19 cellular contexts compared by ENCODE assay signal in the genomic region with DNA sequence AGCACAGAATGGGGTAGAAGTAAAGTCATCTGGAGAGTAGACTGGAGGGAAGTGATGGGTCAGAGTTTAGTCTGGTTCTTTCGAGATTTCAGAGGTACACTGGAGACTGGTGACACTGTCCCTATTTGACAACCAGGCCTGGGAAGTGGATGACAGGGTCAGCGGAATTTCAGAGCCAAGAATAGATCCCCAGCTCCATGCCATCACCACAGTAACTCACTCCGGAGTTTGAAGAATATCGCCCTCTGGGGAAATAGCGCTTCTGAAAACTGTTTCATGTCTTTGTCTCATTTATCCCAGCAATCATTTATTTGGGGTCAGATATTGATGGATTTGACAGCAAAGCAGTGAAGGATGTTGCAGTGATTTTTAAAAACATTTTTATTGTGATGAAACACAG.
"Had no signal": no experiment of that assay in that cellular context is flagged by ENCODE, and none has a peak within 500 bp of the region (broad histone marks: within the 10 kb centered on the region; RNA-seq: fewer than 3 reads in every experiment).

No MANE protein-coding gene starts in this region.

- ATAC-seq: activated CD4-positive, alpha-beta T cell treated with anti-CD3 and anti-CD28 coated beads for 36 hours; body of pancreas; left lung; sciatic nerve had no signal

- DNase-seq: activated CD4-positive, alpha-beta memory T cell treated with anti-CD3 and anti-CD28 coated beads, Interleukin-2, amount 10 ng/mL, durations not matched to agents 7 days and 5 days; activated CD4-positive, alpha-beta T cell treated with anti-CD3 and anti-CD28 coated beads for 36 hours; activated effector memory CD4-positive, alpha-beta T cell treated with anti-CD3 and anti-CD28 coated beads, Interleukin-2, amount 50 U/mL, for 16 hours; activated T-cell treated with anti-CD3 and anti-CD28 coated beads, Interleukin-2, amount 50 U/mL, for 24 hours; amniotic stem cell; body of pancreas; left lung; mesenchymal stem cell; nephron progenitor cell; occipital lobe; stimulated activated CD4-positive, alpha-beta T cell treated with anti-CD3 and anti-CD28 coated beads, Interleukin-1b, Interleukin-23, amount 100 ng/mL, for 48 hours; T-helper 2 cell; tibial artery had no signal

- H3K27ac Mint-ChIP-seq: activated CD4-positive, alpha-beta memory T cell treated with anti-CD3 and anti-CD28 coated beads, Interleukin-2, amount 10 ng/mL, durations not matched to agents 7 days and 5 days; activated CD4-positive, alpha-beta T cell treated with anti-CD3 and anti-CD28 coated beads for 36 hours; activated naive CD8-positive, alpha-beta T cell; activated T-cell treated with anti-CD3 and anti-CD28 coated beads, Interleukin-2, amount 50 U/mL, for 24 hours; dendritic cell treated with granulocyte-macrophage colony-stimulating factor and Interleukin-4, amounts not matched to agents 40 ng/mL and 50 ng/mL, for 4 days; nephron progenitor cell; progenitor cell of endocrine pancreas had no signal

- H3K9me3 ChIP-seq: body of pancreas, left lung, tibial artery, vagina had no signal

- H3K9me3 Mint-ChIP-seq: activated CD4-positive, alpha-beta memory T cell treated with anti-CD3 and anti-CD28 coated beads, Interleukin-2, amount 10 ng/mL, durations not matched to agents 7 days and 5 days; activated T-cell treated with anti-CD3 and anti-CD28 coated beads, Interleukin-2, amount 50 U/mL, for 24 hours; central memory CD8-positive, alpha-beta T cell; dendritic cell treated with granulocyte-macrophage colony-stimulating factor and Interleukin-4, amounts not matched to agents 40 ng/mL and 50 ng/mL, for 4 days; nephron progenitor cell had no signal

- H3K4me1 ChIP-seq: body of pancreas, left lung, vagina had no signal

- H3K27ac ChIP-seq: body of pancreas, left lung, tibial artery, vagina had no signal

- H3K4me3 ChIP-seq: body of pancreas, left lung, tibial artery, vagina had no signal

- H3K27me3 ChIP-seq: body of pancreas, tibial artery, vagina had no signal

- H3K36me3 Mint-ChIP-seq: activated naive CD8-positive, alpha-beta T cell had no signal

- H3K36me3 ChIP-seq: left lung, tibial artery, vagina had no signal
